In the genomic region with DNA sequence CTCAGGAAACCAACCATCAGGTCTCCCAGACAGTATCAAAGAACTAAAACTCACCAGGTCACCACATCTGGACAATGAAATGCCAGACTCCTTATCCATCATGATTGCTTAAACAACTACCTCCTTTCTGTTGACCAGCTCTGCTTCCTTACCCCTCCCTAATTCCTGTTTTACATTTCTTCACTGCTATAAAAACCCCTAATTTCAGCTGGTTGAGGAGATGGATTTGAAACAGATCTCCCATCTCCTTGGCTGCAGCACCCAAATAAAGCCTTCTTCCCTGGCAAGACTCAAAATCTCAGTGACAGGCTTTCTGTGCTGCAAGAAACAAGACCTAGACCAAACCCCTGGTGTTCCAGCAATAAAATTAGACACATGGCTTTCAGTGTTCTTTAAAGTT, we compare ENCODE assay signal across 26 cellular contexts.
"Had no signal": no experiment of that assay in that cellular context is flagged by ENCODE, and none has a peak within 500 bp of the region (broad histone marks: within the 10 kb centered on the region; RNA-seq: fewer than 3 reads in every experiment).

No MANE protein-coding gene starts in this region.

- H3K4me3 ChIP-seq: neural progenitor cell, ovary, psoas muscle, skin epidermis, smooth muscle cell, spleen, suprapubic skin, testis, tibial artery, transverse colon, upper lobe of right lung, uterus had no signal

- H3K9ac ChIP-seq: neural progenitor cell, parathyroid adenoma had no signal

- H2AFZ ChIP-seq: neural progenitor cell, parathyroid adenoma had no signal

- H3K27me3 ChIP-seq: neural progenitor cell, ovary, spleen, suprapubic skin, testis, tibial artery, transverse colon, upper lobe of right lung, uterus had no signal

- H3K4me1 ChIP-seq: neural progenitor cell, parathyroid adenoma, spleen, testis, upper lobe of right lung, uterus had no signal

- H3K9me3 ChIP-seq: ovary, testis, tibial artery, upper lobe of right lung, uterus had no signal

- H3K79me2 ChIP-seq: parathyroid adenoma had no signal

- H3K27ac ChIP-seq: neural progenitor cell, ovary, parathyroid adenoma, skin epidermis, spleen, testis, tibial artery, transverse colon, upper lobe of right lung, uterus had no signal

- DNase-seq: natural killer cell; occipital lobe; ovary; posterior cingulate gyrus; psoas muscle; right cardiac atrium; spleen; stimulated activated CD4-positive, alpha-beta T cell treated with anti-CD3 and anti-CD28 coated beads, Interleukin-12 subunit alpha, Interleukin-12 subunit beta, amount 100 ng/mL, for 4 hours; stimulated activated CD4-positive, alpha-beta T cell treated with anti-CD3 and anti-CD28 coated beads, Interleukin-1b, Interleukin-23, amount 100 ng/mL, for 48 hours; stimulated activated CD4-positive, alpha-beta T cell treated with anti-CD3 and anti-CD28 coated beads, Interleukin-4, amount 100 ng/mL, for 1 hour; stimulated activated CD4-positive, alpha-beta T cell treated with anti-CD3 and anti-CD28 coated beads, Interleukin-4, amount 100 ng/mL, for 4 hours; stimulated activated CD8-positive, alpha-beta memory T cell treated with anti-CD3 and anti-CD28 coated beads, Interleukin-4, amount 100 ng/mL, for 48 hours; stimulated activated naive CD4-positive, alpha-beta T cell; stimulated activated naive CD8-positive, alpha-beta T cell treated with anti-CD3 and anti-CD28 coated beads, Interleukin-15, amount 100 ng/mL, for 72 hours; stimulated activated naive CD8-positive, alpha-beta T cell treated with anti-CD3 and anti-CD28 coated beads, Interleukin-15, Interleukin-2, amounts not matched to agents 100 U/mL and 50 U/mL, for 24 hours; substantia nigra; testis; tibial artery; transverse colon; upper lobe of right lung; uterus had no signal

- H3K4me2 ChIP-seq: neural progenitor cell, smooth muscle cell had no signal

- H3K36me3 ChIP-seq: neural progenitor cell, ovary, spleen, suprapubic skin, tibial artery, transverse colon, upper lobe of right lung, uterus had no signal
